ENCODE assay signal across 8 cellular contexts in genomic region chr12:10212623-10213131, GRCh38. TPM values are rescaled to one million over a fixed set of nuclear protein-coding genes. Genes with fewer than 3 reads are reported as not detected.
DNase-seq lines count a peak whose midpoint lies in the region; ATAC-seq, FAIRE-seq and TF ChIP-seq lines count a peak whose summit lies in the region.

GABARAPL1 (plus strand) TSS chr12:10212877; CDS start chr12:10213130, 253 bp downstream.

- peaks cover 29% of the 10 kb centered on the region for H3K4me1 Mint-ChIP-seq in brain

- H3K4me3 Mint-ChIP-seq in brain, result peak within 1 kb of the TSS; percentile 96 to 99 (median 98)

- H3K36me3 ChIP-seq in iPS-15b (ENCODE audit: control insufficient read depth, insufficient read depth, low read length) (no peaks in the 10 kb centered on the region), gastrocnemius medialis (peaks cover 0 to 18% of the 10 kb centered on the region in 2 donors)

- H3K4me1 ChIP-seq in iPS-15b (ENCODE audit: control insufficient read depth, insufficient read depth, low read length) (peaks cover 9% of the 10 kb centered on the region), gastrocnemius medialis (peaks cover 17 to 24% of the 10 kb centered on the region in 2 donors)

- ATAC-seq in gastrocnemius medialis (peak; percentile 69 to 73), GM18873 (IDR thresholded peaks at IDR 0.05; ENCODE audit: low FRiP score, unreplicated experiment) (no peak)

- H3K27me3 ChIP-seq in iPS-15b (ENCODE audit: control insufficient read depth, insufficient read depth, low read length), result no peaks in the 10 kb centered on the region
- H3K27me3 ChIP-seq in gastrocnemius medialis, result no peaks in the 10 kb centered on the region

- no peak for TF ChIP-seq CTCF in brain (conservative IDR thresholded peaks at IDR 0.05)
- no peak for TF ChIP-seq CTCF in gastrocnemius medialis (IDR thresholded peaks at IDR 0.05 in 4 of 5, conservative IDR thresholded peaks at IDR 0.05 in 1 of 5)

- in situ Hi-C loops in gastrocnemius medialis (cut with MboI; ENCODE audit: low sequenced_read_pairs in 4 of 4), result loop anchor here (5.0 to 25.0 kb wide), 3 partner anchors 500 to 1575 kb away; partner anchors contain the start of gene YBX3 (in 3 of the 4)

- no peak for FAIRE-seq in H54 (lab: Jason Lieb, UNC)

- intact Hi-C loops in gastrocnemius medialis (cut with DNase I; ENCODE audit: low total_unique reads), result loop anchor here (1.0 to 5.0 kb wide), 4 partner anchors 400 to 1575 kb away; partner anchors contain the start of gene MAGOHB

- H3K4me3 ChIP-seq in iPS-15b (ENCODE audit: low read depth, low read length) (peak within 1 kb of the TSS; percentile 95), gastrocnemius medialis (peak within 1 kb of the TSS; percentile 75 to 96 (median 88))

- H3K9me3 ChIP-seq in iPS-15b (ENCODE audit: control insufficient read depth, insufficient read depth, low read length), result no peaks in the 10 kb centered on the region
- no peaks in the 10 kb centered on the region for H3K9me3 ChIP-seq in gastrocnemius medialis

- H3K27ac ChIP-seq in gastrocnemius medialis, result peak within 1 kb of the TSS; percentile 98 to 100 (median 98)

- no peaks in the 10 kb centered on the region for H3K36me3 Mint-ChIP-seq in brain

- DNase-seq in DMS79 treated with DMSO at 0.1 percent for 48 hours (lab: John Stamatoyannopoulos, UW) (peak; percentile 58), H54 (ENCODE audit: insufficient read length, low spot score) (peak; percentile 48), NCI-H1048 (lab: John Stamatoyannopoulos, UW) (peak; percentile 31), UCSD-AML1 (lab: John Stamatoyannopoulos, UW; ENCODE audit: unreplicated experiment) (peak; percentile 69), gastrocnemius medialis (peak; percentile 82 to 88)

- peak within 1 kb of the TSS; percentile 95 to 100 (median 98) for H3K27ac Mint-ChIP-seq in brain

- TF ChIP-seq POLR2A in H54 (IDR thresholded peaks at IDR 0.05; ENCODE audit: low read depth, low read length) (no peak), gastrocnemius medialis (IDR thresholded peaks at IDR 0.05) (peak; percentile 80 to 92)

- peaks cover 19% of the 10 kb centered on the region for H3K27me3 Mint-ChIP-seq in brain

- H3K9ac ChIP-seq in iPS-15b (ENCODE audit: low read depth, low read length), result peak within 1 kb of the TSS; percentile 93

- peaks cover 0 to 5% (median 0%) of the 10 kb centered on the region in 5 experiments for H3K9me3 Mint-ChIP-seq in brain

RNA-seq across cellular contexts. Expression of gene GABARAPL1, which starts in this region (rescaled TPM):
- 79.8 TPM for polyA plus RNA-seq in brain (ENCODE audit: insufficient read depth, low read depth, low replicate concordance)
- 100 to 1,000 TPM; 144 to 605 (median 175) TPM for total RNA-seq in gastrocnemius medialis

Comparison
In these comparisons a context has a peak if more than half of its experiments do, and no peak if none do; other contexts are left out.
1. DNase-seq: peak in every context shown above with its lines; median percentile 85 in gastrocnemius medialis; 69 in UCSD-AML1; 58 in DMS79 treated with DMSO at 0.1 percent for 48 hours; 48 in H54; 31 in NCI-H1048.